Comparison of ENCODE assay signal across 1 cellular context in genomic region chr19:39845621-39846175, GRCh38.
TF ChIP-seq lines count a peak whose summit lies in the region.

No MANE protein-coding gene starts in this region.

TF ChIP-seq in HEK293, 187 proteins besides CTCF, POLR2A, EP300 and RAD21 (continued from another document and continues in another):
- TF ChIP-seq GLIS2 (tag by site-specific recombination; IDR thresholded peaks at IDR 0.05) (peak; percentile 94), ZNF132 (tag by site-specific recombination; IDR thresholded peaks at IDR 0.05; ENCODE audit: borderline replicate concordance) (no peak), ZNF830 (tag by site-specific recombination; IDR thresholded peaks at IDR 0.05; ENCODE audit: low read depth) (no peak), WT1 (tag by site-specific recombination; IDR thresholded peaks at IDR 0.05) (peak; percentile 10; the same call in 1 of the 2 replicates), ZNF148 (tag by site-specific recombination; IDR thresholded peaks at IDR 0.05; ENCODE audit: borderline replicate concordance) (peak; percentile 67; the same call in 1 of the 2 replicates), ZNF184 (tag by site-specific recombination; IDR thresholded peaks at IDR 0.05) (no peak), MEIS1 (CRISPR knock-in tag; IDR thresholded peaks at IDR 0.05; ENCODE audit: borderline replicate concordance) (no peak), ZNF677 (tag by site-specific recombination; IDR thresholded peaks at IDR 0.05) (no peak), REST (tag by site-specific recombination; IDR thresholded peaks at IDR 0.05) (peak; percentile 58), ZFP37 (tag by site-specific recombination; IDR thresholded peaks at IDR 0.05) (peak; percentile 86; the same call in 1 of the 2 replicates), ZBTB11 (tag by site-specific recombination; conservative IDR thresholded peaks at IDR 0.05; ENCODE audit: low read depth) (no peak), ZBTB49 (tag by site-specific recombination; IDR thresholded peaks at IDR 0.05; ENCODE audit: low read depth) (no peak), ZBTB17 (tag by site-specific recombination; IDR thresholded peaks at IDR 0.05) (peak; percentile 98), TSHZ1 (tag by site-specific recombination; IDR thresholded peaks at IDR 0.05; ENCODE audit: borderline replicate concordance) (0 out of 2 replicates have a peak, but pooled peaks have one; percentile 15), ZSCAN30 (tag by site-specific recombination; IDR thresholded peaks at IDR 0.05) (no peak; the same call in 1 of the 2 replicates), ZNF23 (tag by site-specific recombination; IDR thresholded peaks at IDR 0.05; ENCODE audit: borderline replicate concordance) (no peak; the same call in 1 of the 2 replicates), OSR2 (tag by site-specific recombination; IDR thresholded peaks at IDR 0.05) (no peak), EGR2 (tag by site-specific recombination; IDR thresholded peaks at IDR 0.05; ENCODE audit: low read depth) (no peak; the same call in 1 of the 2 replicates), ZNF449 (tag by site-specific recombination; IDR thresholded peaks at IDR 0.05) (peak; percentile 92), ZNF311 (tag by site-specific recombination; IDR thresholded peaks at IDR 0.05; ENCODE audit: borderline replicate concordance) (no peak), ZNF626 (tag by site-specific recombination; IDR thresholded peaks at IDR 0.05) (no peak), ZNF768 (tag by site-specific recombination; IDR thresholded peaks at IDR 0.05) (no peak), ZNF341 (tag by site-specific recombination; IDR thresholded peaks at IDR 0.05; ENCODE audit: low read depth) (0 out of 2 replicates have a peak, but pooled peaks have one; percentile 48), ZNF776 (tag by site-specific recombination; IDR thresholded peaks at IDR 0.05; ENCODE audit: borderline replicate concordance) (no peak), ZNF433 (tag by site-specific recombination; IDR thresholded peaks at IDR 0.05; ENCODE audit: low read depth) (peak; percentile 7; the same call in 1 of the 2 replicates), ZNF549 (tag by site-specific recombination; IDR thresholded peaks at IDR 0.05) (no peak), ZNF239 (tag by site-specific recombination; IDR thresholded peaks at IDR 0.05) (peak; percentile 29), ZNF169 (tag by site-specific recombination; IDR thresholded peaks at IDR 0.05) (no peak), ZNF561 (tag by site-specific recombination; IDR thresholded peaks at IDR 0.05; ENCODE audit: borderline replicate concordance) (peak; percentile 98), ZNF530 (tag by site-specific recombination; IDR thresholded peaks at IDR 0.05; ENCODE audit: low read depth) (no peak), ZNF2 (tag by site-specific recombination; IDR thresholded peaks at IDR 0.05) (0 out of 2 replicates have a peak, but pooled peaks have one; percentile 24), ZNF580 (tag by site-specific recombination; IDR thresholded peaks at IDR 0.05) (no peak), ZNF692 (tag by site-specific recombination; IDR thresholded peaks at IDR 0.05) (0 out of 2 replicates have a peak, but pooled peaks have one; percentile 45)
